Comparison of ENCODE assay signal across 16 cellular contexts in genomic region chr2:95583545-95583944, GRCh38. TPM values are rescaled to one million over a fixed set of nuclear protein-coding genes. Genes with fewer than 3 reads are reported as not detected.
"Had no signal": no experiment of that assay in that cellular context is flagged by ENCODE, and none has a peak within 500 bp of the region (broad histone marks: within the 10 kb centered on the region; RNA-seq: fewer than 3 reads in every experiment).

No MANE protein-coding gene starts in this region.

RNA-seq across cellular contexts. Expression of gene TRIM43, which starts 8.3 kb away (rescaled TPM):
- total RNA-seq: activated naive CD4-positive, alpha-beta T cell treated with anti-CD3 and anti-CD28 coated beads for 36 hours; activated naive CD4-positive, alpha-beta T cell treated with anti-CD3 and anti-CD28 coated beads, Interleukin-2, amount 50 U/mL, for 72 hours; activated naive CD8-positive, alpha-beta T cell treated with anti-CD3 and anti-CD28 coated beads for 36 hours; activated naive CD8-positive, alpha-beta T cell treated with anti-CD3 and anti-CD28 coated beads, Interleukin-2, amount 10 ng/mL, durations not matched to agents 7 days and 5 days; activated T-cell treated with anti-CD3 and anti-CD28 coated beads, Interleukin-2, amount 50 U/mL, for 4 hours; activated T-cell treated with anti-CD3 and anti-CD28 coated beads, Interleukin-2, amount 50 U/mL, for 72 hours; activated T-helper 1 cell treated with anti-CD3 and anti-CD28 coated beads, Interleukin-12 subunit alpha, Interleukin-12 subunit beta, Interleukin-2, Interleukin-4 antibody, amounts not matched to agents 30 ng/mL and 10 ng/mL and 1 ng/mL, durations not matched to agents 14 hours and 24 hours and 36 hours; adrenal gland; aorta; ascending aorta; body of pancreas; breast epithelium; cardiac muscle cell; cardiac septum; chondrocyte had no signal
- polyA plus RNA-seq: adipose tissue, adrenal gland, aorta, cardiac muscle cell had no signal
